ENCODE assay signal across 1 cellular context in the genomic region with DNA sequence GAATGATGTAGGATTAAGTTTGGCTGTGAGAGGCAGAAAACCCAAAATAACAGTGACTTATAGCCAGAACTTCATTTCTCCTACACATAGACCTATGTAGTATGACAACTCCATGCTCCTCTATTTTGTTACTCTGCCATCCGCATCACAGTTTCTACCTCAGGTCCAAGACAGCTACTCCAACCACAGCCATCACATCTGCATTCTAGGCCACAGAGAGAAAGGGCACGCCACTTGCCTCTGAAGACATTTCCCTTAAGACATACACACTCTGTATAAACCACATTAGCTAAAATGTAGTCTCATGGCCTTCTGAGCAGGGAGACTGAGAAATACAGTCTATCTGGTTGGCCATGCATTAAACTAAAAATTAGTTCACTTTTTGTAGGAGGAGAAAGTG.
TF ChIP-seq lines count a peak whose summit lies in the region.

No MANE protein-coding gene starts in this region.

TF ChIP-seq in IMR-90, 13 proteins besides CTCF, POLR2A, EP300 and RAD21:
- TF ChIP-seq BHLHE40 (IDR thresholded peaks at IDR 0.05; ENCODE audit: low read depth, low read length) (no peak), MAZ (IDR thresholded peaks at IDR 0.05; ENCODE audit: borderline replicate concordance, low read depth, low read length) (no peak), RCOR1 (IDR thresholded peaks at IDR 0.05; ENCODE audit: insufficient replicate concordance, low read length) (no peak), CEBPB (IDR thresholded peaks at IDR 0.05; ENCODE audit: low read depth, low read length) (no peak), MAFK (IDR thresholded peaks at IDR 0.05; ENCODE audit: low read depth, low read length) (no peak), RFX5 (IDR thresholded peaks at IDR 0.05; ENCODE audit: low read depth, low read length) (no peak), MXI1 (IDR thresholded peaks at IDR 0.05; ENCODE audit: borderline replicate concordance, low read depth, low read length) (no peak), NFE2L2 (IDR thresholded peaks at IDR 0.05; ENCODE audit: low read depth, low read length) (no peak), CHD1 (IDR thresholded peaks at IDR 0.05; ENCODE audit: low read depth, low read length) (no peak), FOS (IDR thresholded peaks at IDR 0.05; ENCODE audit: low read depth, low read length) (no peak), USF2 (IDR thresholded peaks at IDR 0.05; ENCODE audit: low read depth, low read length) (no peak), SMC3 (IDR thresholded peaks at IDR 0.05; ENCODE audit: low read depth, low read length) (no peak)
- TF ChIP-seq, protein P1, sequence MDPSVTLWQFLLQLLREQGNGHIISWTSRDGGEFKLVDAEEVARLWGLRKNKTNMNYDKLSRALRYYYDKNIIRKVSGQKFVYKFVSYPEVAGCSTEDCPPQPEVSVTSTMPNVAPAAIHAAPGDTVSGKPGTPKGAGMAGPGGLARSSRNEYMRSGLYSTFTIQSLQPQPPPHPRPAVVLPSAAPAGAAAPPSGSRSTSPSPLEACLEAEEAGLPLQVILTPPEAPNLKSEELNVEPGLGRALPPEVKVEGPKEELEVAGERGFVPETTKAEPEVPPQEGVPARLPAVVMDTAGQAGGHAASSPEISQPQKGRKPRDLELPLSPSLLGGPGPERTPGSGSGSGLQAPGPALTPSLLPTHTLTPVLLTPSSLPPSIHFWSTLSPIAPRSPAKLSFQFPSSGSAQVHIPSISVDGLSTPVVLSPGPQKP (IDR thresholded peaks at IDR 0.05; ENCODE audit: borderline replicate concordance, low read depth, low read length): no peak
TF ChIP-seq in IMR-90: peak in this region for 0.
